Comparison of ENCODE assay signal across 23 cellular contexts in genomic region chr5:55037816-55038379, GRCh38. TPM values are rescaled to one million over a fixed set of nuclear protein-coding genes. Genes with fewer than 3 reads are reported as not detected.
DNase-seq lines count a peak whose midpoint lies in the region; ATAC-seq and TF ChIP-seq lines count a peak whose summit lies in the region.
"Had no signal": no experiment of that assay in that cellular context is flagged by ENCODE, and none has a peak within 500 bp of the region (broad histone marks: within the 10 kb centered on the region; RNA-seq: fewer than 3 reads in every experiment).

No MANE protein-coding gene starts in this region.

- peaks cover 28% of the 10 kb centered on the region for H3K4me1 Mint-ChIP-seq in activated CD4-positive, alpha-beta T cell treated with anti-CD3 and anti-CD28 coated beads for 36 hours
- H3K4me1 Mint-ChIP-seq in activated T-helper 17 cell treated with anti-CD3 and anti-CD28 coated beads, Interleukin-2, amount 50 U/mL, for 72 hours = peaks cover 19% of the 10 kb centered on the region
- peaks cover 46 to 66% of the 10 kb centered on the region in 2 donors for H3K4me1 Mint-ChIP-seq in immature natural killer cell

- no peaks in the 10 kb centered on the region for H3F3A ChIP-seq in smooth muscle cell (ENCODE audit: low read depth)

- no peaks in the 10 kb centered on the region for H3K9me3 Mint-ChIP-seq in activated CD4-positive, alpha-beta T cell treated with anti-CD3 and anti-CD28 coated beads for 36 hours (ENCODE audit: low read depth)
- no peaks in the 10 kb centered on the region for H3K9me3 Mint-ChIP-seq in activated T-helper 17 cell treated with anti-CD3 and anti-CD28 coated beads, Interleukin-2, amount 50 U/mL, for 72 hours
- no peaks in the 10 kb centered on the region for H3K9me3 Mint-ChIP-seq in immature natural killer cell

- peak overlapping the region; percentile 51 for H2AFZ ChIP-seq in DND-41 (ENCODE audit: low read depth, low read length)
- H2AFZ ChIP-seq in smooth muscle cell (ENCODE audit: low read depth) = no peak overlapping the region

- H3K4me1 ChIP-seq in DND-41 (ENCODE audit: insufficient read depth, low read length) (peaks cover 36% of the 10 kb centered on the region), smooth muscle cell (ENCODE audit: low read depth) (peaks cover 9% of the 10 kb centered on the region), colonic mucosa (no peaks in the 10 kb centered on the region)
- H3K4me1 ChIP-seq: transverse colon had no signal

- CTCF ChIA-PET in activated CD4-positive, alpha-beta T cell treated with anti-CD3 and anti-CD28 coated beads for 36 hours (lab: Charles Lee) = interaction anchor here (0.9 to 1.8 kb wide), 9 partner anchors 8 to 133 kb away, joined by 3 to 9 read pairs (median 4); no protein-coding TSS in a partner anchor

- no peak for DNase-seq in activated CD4-positive, alpha-beta T cell treated with anti-CD3 and anti-CD28 coated beads for 36 hours
- no peak for DNase-seq in activated CD4-positive, alpha-beta T cell treated with anti-CD3 and anti-CD28 coated beads for 48 hours
- no peak for DNase-seq in DND-41
- DNase-seq in immature natural killer cell = no peak
- DNase-seq in smooth muscle cell (lab: John Stamatoyannopoulos, UW; ENCODE audit: unreplicated experiment) = no peak
- no peak for DNase-seq in colonic mucosa
- DNase-seq: brain microvascular endothelial cell, DMS 273 treated with DMSO at 0.1 percent for 48 hours, GF-D8, hippocampal formation, kidney, NCI-H526, ovary had no signal

- WGBS in smooth muscle cell (ENCODE audit: low lambda C conversion rate) = 83% methylated on average over 2 of the region's 2 CpGs

- H3K27ac ChIP-seq in DND-41 (ENCODE audit: low read length) (peak overlapping the region; percentile 91), smooth muscle cell (ENCODE audit: low read depth) (no peak overlapping the region), colonic mucosa (no peak overlapping the region)
- H3K27ac ChIP-seq: 22Rv1, brain microvascular endothelial cell, coronary artery, ovary, transverse colon had no signal

- H3K79me2 ChIP-seq in DND-41 (ENCODE audit: insufficient read depth, low read length) (no peaks in the 10 kb centered on the region), smooth muscle cell (ENCODE audit: low read depth) (no peaks in the 10 kb centered on the region)

- H3K27ac Mint-ChIP-seq in activated CD4-positive, alpha-beta T cell treated with anti-CD3 and anti-CD28 coated beads for 36 hours = peak overlapping the region; percentile 82
- H3K27ac Mint-ChIP-seq in activated T-helper 17 cell treated with anti-CD3 and anti-CD28 coated beads, Interleukin-2, amount 50 U/mL, for 72 hours = peak overlapping the region; percentile 69
- peak overlapping the region; percentile 89 to 96 (median 94) for H3K27ac Mint-ChIP-seq in immature natural killer cell

- ATAC-seq in activated CD4-positive, alpha-beta T cell treated with anti-CD3 and anti-CD28 coated beads for 36 hours = peak; percentile 18
- ATAC-seq in DND-41 (ENCODE audit: insufficient read depth, low read depth) (peak; percentile 4; the same call in 2 of the 3 replicates), HG03442 (IDR thresholded peaks at IDR 0.05; ENCODE audit: unreplicated experiment) (no peak)
- ATAC-seq in activated T-helper 17 cell treated with anti-CD3 and anti-CD28 coated beads, Interleukin-2, amount 50 U/mL, for 72 hours (replicated peaks) = no peak
- ATAC-seq: sciatic nerve had no signal

- intact Hi-C loops in activated CD4-positive, alpha-beta T cell treated with anti-CD3 and anti-CD28 coated beads for 36 hours (cut with DNase I, micrococcal nuclease) = loop anchor here (1.0 to 5.0 kb wide), 6 partner anchors 28 to 135 kb away; partner anchors contain the start of genes GZMA (in 2 of the 2) and ESM1 (in 1 of the 2)
- intact Hi-C loops in colonic mucosa (cut with DNase I) = no loop called here

- H3K4me3 ChIP-seq in DND-41 (ENCODE audit: low read depth in 1 of 2, low read length in 2 of 2) = no peak overlapping the region
- no peak overlapping the region for H3K4me3 ChIP-seq in smooth muscle cell
- H3K4me3 ChIP-seq in colonic mucosa = no peak overlapping the region
- H3K4me3 ChIP-seq: coronary artery, ovary, transverse colon had no signal

- H3K27me3 ChIP-seq in DND-41 (ENCODE audit: insufficient read depth, low read length, poor library complexity) (no peaks in the 10 kb centered on the region), smooth muscle cell (ENCODE audit: low read depth) (no peaks in the 10 kb centered on the region), colonic mucosa (no peaks in the 10 kb centered on the region)
- H3K27me3 ChIP-seq: brain microvascular endothelial cell, ovary, transverse colon had no signal

- no peaks in the 10 kb centered on the region for H3K9me3 ChIP-seq in DND-41 (ENCODE audit: insufficient read depth, low read length, severe bottlenecking)
- H3K9me3 ChIP-seq in smooth muscle cell (replicated peaks; ENCODE audit: low read depth) = no peaks in the 10 kb centered on the region
- no peaks in the 10 kb centered on the region for H3K9me3 ChIP-seq in colonic mucosa
- H3K9me3 ChIP-seq: ovary, transverse colon had no signal

- POLR2A ChIA-PET in activated CD4-positive, alpha-beta T cell treated with anti-CD3 and anti-CD28 coated beads for 36 hours (lab: Charles Lee) = interaction anchor here (1.0 kb wide), 1 partner anchor 24 kb away, joined by 3 read pairs; no protein-coding TSS in a partner anchor

- peak overlapping the region; percentile 15; the same call in 1 of the 2 replicates for H3K4me2 ChIP-seq in DND-41 (ENCODE audit: insufficient read depth, low read length)
- no peak overlapping the region for H3K4me2 ChIP-seq in smooth muscle cell

- no peaks in the 10 kb centered on the region for H3K36me3 Mint-ChIP-seq in activated CD4-positive, alpha-beta T cell treated with anti-CD3 and anti-CD28 coated beads for 36 hours (ENCODE audit: low read depth)
- H3K36me3 Mint-ChIP-seq in activated T-helper 17 cell treated with anti-CD3 and anti-CD28 coated beads, Interleukin-2, amount 50 U/mL, for 72 hours (ENCODE audit: low read depth) = no peaks in the 10 kb centered on the region
- peaks cover 0 to 14% (median under 1%) of the 10 kb centered on the region in 3 donors for H3K36me3 Mint-ChIP-seq in immature natural killer cell

- peak overlapping the region; percentile 42 for H3K9ac ChIP-seq in DND-41 (ENCODE audit: low read depth, low read length)
- no peak overlapping the region for H3K9ac ChIP-seq in smooth muscle cell (ENCODE audit: low read depth)
- no peak overlapping the region for H3K9ac ChIP-seq in colonic mucosa (ENCODE audit: low read depth in 2 of 2, low read length in 2 of 2)

- TF ChIP-seq CTCF in DND-41 (IDR thresholded peaks at IDR 0.05; ENCODE audit: borderline replicate concordance, extremely low read depth, low read length, poor library complexity, severe bottlenecking) = no peak
- TF ChIP-seq CTCF in smooth muscle cell (IDR thresholded peaks at IDR 0.05; ENCODE audit: borderline replicate concordance, insufficient read depth, poor library complexity, severe bottlenecking) = no peak
- TF ChIP-seq CTCF in colonic mucosa (IDR thresholded peaks at IDR 0.05) = no peak

- H4K20me1 ChIP-seq in DND-41 (ENCODE audit: insufficient read depth, low read length) (no peaks in the 10 kb centered on the region), smooth muscle cell (ENCODE audit: low read depth) (no peaks in the 10 kb centered on the region)

- no peak overlapping the region for H3K4me3 Mint-ChIP-seq in activated CD4-positive, alpha-beta T cell treated with anti-CD3 and anti-CD28 coated beads for 36 hours
- peak overlapping the region; percentile 52 for H3K4me3 Mint-ChIP-seq in activated T-helper 17 cell treated with anti-CD3 and anti-CD28 coated beads, Interleukin-2, amount 50 U/mL, for 72 hours
- peak overlapping the region; percentile 51 to 78 (median 64) for H3K4me3 Mint-ChIP-seq in immature natural killer cell

- no peaks in the 10 kb centered on the region for H3K36me3 ChIP-seq in DND-41 (ENCODE audit: insufficient read depth, low read length)
- no peaks in the 10 kb centered on the region for H3K36me3 ChIP-seq in smooth muscle cell (ENCODE audit: low read depth)
- H3K36me3 ChIP-seq in colonic mucosa = no peaks in the 10 kb centered on the region
- H3K36me3 ChIP-seq: brain microvascular endothelial cell, ovary, transverse colon had no signal

- H3K27me3 Mint-ChIP-seq in activated CD4-positive, alpha-beta T cell treated with anti-CD3 and anti-CD28 coated beads for 36 hours = no peaks in the 10 kb centered on the region
- H3K27me3 Mint-ChIP-seq in activated T-helper 17 cell treated with anti-CD3 and anti-CD28 coated beads, Interleukin-2, amount 50 U/mL, for 72 hours = no peaks in the 10 kb centered on the region
- peaks cover 0 to 6% (median 0%) of the 10 kb centered on the region in 3 donors for H3K27me3 Mint-ChIP-seq in immature natural killer cell (ENCODE audit: low read depth in 3 of 3)

RNA-seq across cellular contexts. Expression of gene GZMK, which starts 13.8 kb away (rescaled TPM):
- not detected for total RNA-seq in activated CD4-positive, alpha-beta T cell treated with anti-CD3 and anti-CD28 coated beads for 36 hours
- total RNA-seq in activated T-helper 17 cell treated with anti-CD3 and anti-CD28 coated beads, Interleukin-2, amount 50 U/mL, for 72 hours = under 1 TPM; 0.43 to 0.69 TPM
- polyA plus RNA-seq in immature natural killer cell (100 to 1,000 TPM; 175 to 260 (median 257) TPM), smooth muscle cell (not detected in 2 replicates)
- total RNA-seq in smooth muscle cell (not detected in 2 replicates), colonic mucosa (under 1 TPM; 0.32 to 0.40 TPM)
- total RNA-seq: H4, lung microvascular endothelial cell, myocyte had no signal
- polyA plus RNA-seq: BJ had no signal

RNA-seq across cellular contexts. Expression of gene ESM1, which starts 52.5 kb away (rescaled TPM):
- total RNA-seq in activated CD4-positive, alpha-beta T cell treated with anti-CD3 and anti-CD28 coated beads for 36 hours = not detected
- total RNA-seq in activated T-helper 17 cell treated with anti-CD3 and anti-CD28 coated beads, Interleukin-2, amount 50 U/mL, for 72 hours = 1 to 10 TPM in 1 of 2 donors, not detected in 1; 1.6 TPM
- polyA plus RNA-seq in immature natural killer cell (under 1 TPM in 2 of 3 donors, not detected in 1; 0.74 to 0.96 TPM), smooth muscle cell (not detected in 2 replicates)
- total RNA-seq in smooth muscle cell (0.27 TPM in 1 of 2 replicates, not detected in the other), colonic mucosa (under 1 TPM in 1 of 2 donors, not detected in 1; 0.29 TPM)
- total RNA-seq: H4, myocyte, transverse colon had no signal

Comparison
In these comparisons a context has a peak if more than half of its experiments do, and no peak if none do; other contexts are left out.
1. ATAC-seq: peak in activated CD4-positive, alpha-beta T cell treated with anti-CD3 and anti-CD28 coated beads for 36 hours (single experiment) and DND-41 (single experiment); none in activated T-helper 17 cell treated with anti-CD3 and anti-CD28 coated beads, Interleukin-2, amount 50 U/mL, for 72 hours (single experiment) and HG03442 (single experiment).
2. Peak in every context shown above with its lines, with median percentiles within 50 percentile points of each other: H3K27ac Mint-ChIP-seq.